27 cellular contexts compared by ENCODE assay signal in the genomic region with DNA sequence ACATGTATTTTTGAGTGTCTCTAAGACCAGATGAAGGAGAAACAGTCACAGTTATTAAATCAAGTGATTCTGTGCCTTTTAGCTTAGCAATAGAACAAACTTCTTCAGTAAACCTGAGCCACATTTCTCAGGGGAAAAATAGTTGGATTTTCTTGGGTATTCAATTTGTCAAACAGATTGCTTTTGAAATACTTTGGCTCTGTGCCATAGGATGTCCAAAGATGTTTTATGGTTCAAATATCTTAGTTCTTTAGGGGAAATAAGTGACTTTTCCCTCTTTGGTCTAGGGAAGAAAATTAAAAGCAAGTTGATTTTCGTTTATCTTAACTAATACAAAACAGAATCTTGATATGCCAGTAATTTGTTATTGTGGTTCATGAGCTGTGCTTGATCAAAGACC.
DNase-seq lines count a peak whose midpoint lies in the region; ATAC-seq and TF ChIP-seq lines count a peak whose summit lies in the region.
"Had no signal": no experiment of that assay in that cellular context is flagged by ENCODE, and none has a peak within 500 bp of the region (broad histone marks: within the 10 kb centered on the region; RNA-seq: fewer than 3 reads in every experiment).

No MANE protein-coding gene starts in this region.

- ATAC-seq in GM19023 (IDR thresholded peaks at IDR 0.05; ENCODE audit: unreplicated experiment) = no peak
- ATAC-seq: activated CD4-positive, CD25-positive, alpha-beta regulatory T cell treated with anti-CD3 and anti-CD28 coated beads, Interleukin-2, amount 50 U/mL, for 24 hours; left lobe of liver; naive thymus-derived CD8-positive, alpha-beta T cell; upper lobe of right lung had no signal

- no peak for TF ChIP-seq CTCF in AG10803 (conservative IDR thresholded peaks at IDR 0.05; ENCODE audit: low read length)
- TF ChIP-seq CTCF in choroid plexus epithelial cell (conservative IDR thresholded peaks at IDR 0.05; ENCODE audit: low read depth, low read length) = no peak

- H3K4me3 ChIP-seq in AG10803 (ENCODE audit: low read length) = no peak overlapping the region
- H3K4me3 ChIP-seq in choroid plexus epithelial cell (ENCODE audit: low read depth, low read length) = no peak overlapping the region
- H3K4me3 ChIP-seq: BLaER1 treated with 17β-estradiol and CSF1 and Interleukin-3, amounts not matched to agents 10 nM and 100 nM; coronary artery; HAP-1; hepatocyte; PC-9; smooth muscle cell; upper lobe of right lung had no signal

- DNase-seq in AG10803 (ENCODE audit: low read depth) (peak; percentile 37), OCI-M1 (lab: John Stamatoyannopoulos, UW) (peak; percentile 19), choroid plexus epithelial cell (ENCODE audit: low read depth) (peak; percentile 80), lung microvascular endothelial cell (ENCODE audit: low read depth in 2 of 2) (peak; percentile 18 to 37), C1 segment of cervical spinal cord (lab: John Stamatoyannopoulos, UW) (no peak), midbrain (lab: John Stamatoyannopoulos, UW) (no peak), hepatic stellate cell (ENCODE audit: low spot score) (no peak)
- DNase-seq: ACHN; activated CD4-positive, alpha-beta memory T cell treated with anti-CD3 and anti-CD28 coated beads, Interleukin-2, amount 10 ng/mL, durations not matched to agents 7 days and 5 days; activated naive CD8-positive, alpha-beta T cell treated with anti-CD3 and anti-CD28 coated beads, Interleukin-2, amount 10 ng/mL, durations not matched to agents 7 days and 5 days; brain microvascular endothelial cell; Caco-2; endodermal cell; naive thymus-derived CD8-positive, alpha-beta T cell; NCI-H1092 treated with DMSO at 0.1 percent for 48 hours; NCI-H2029 treated with DMSO at 0.1 percent for 48 hours; PC-9; Right ventricle myocardium superior; upper lobe of right lung had no signal

Comparison
In these comparisons a context has a peak if more than half of its experiments do, and no peak if none do; other contexts are left out.
1. DNase-seq: peak in AG10803 (single experiment), OCI-M1 (single experiment), choroid plexus epithelial cell (single experiment) and lung microvascular endothelial cell (2 of 2); none in C1 segment of cervical spinal cord (0 of 14), midbrain (single experiment) and hepatic stellate cell (single experiment).